Comparison of ENCODE assay signal across 8 cellular contexts in genomic region chr19:45882652-45883585, GRCh38. TPM values are rescaled to one million over a fixed set of nuclear protein-coding genes. Genes with fewer than 3 reads are reported as not detected.
A peak's percentile ranks its signal among the peaks of the same experiment; 100 is the strongest.
DNase-seq lines count a peak whose midpoint lies in the region; ATAC-seq and TF ChIP-seq lines count a peak whose summit lies in the region.

No MANE protein-coding gene starts in this region.

- peaks cover 8% of the 10 kb centered on the region for H3K36me3 Mint-ChIP-seq in CD4-positive, CD25-positive, alpha-beta regulatory T cell
- H3K36me3 Mint-ChIP-seq in activated CD4-positive, alpha-beta T cell treated with anti-CD3 and anti-CD28 coated beads, Interleukin-2, amount 10 ng/mL, durations not matched to agents 24 days and 14 days (ENCODE audit: low read depth) = peaks cover 7% of the 10 kb centered on the region

- H3K4me3 ChIP-seq in CD4-positive, CD25-positive, alpha-beta regulatory T cell (ENCODE audit: low read depth, low read length) = peak overlapping the region; percentile 62
- peak overlapping the region; percentile 8 to 23 for H3K4me3 ChIP-seq in left lung

- no peaks in the 10 kb centered on the region for H3K36me3 ChIP-seq in CD4-positive, CD25-positive, alpha-beta regulatory T cell (ENCODE audit: control insufficient read depth, insufficient read depth, low read length)
- peaks cover 0 to 8% of the 10 kb centered on the region in 2 donors for H3K36me3 ChIP-seq in left lung

- TF ChIP-seq CTCF in left lung (IDR thresholded peaks at IDR 0.05) = peak; percentile 88 to 89

- intact Hi-C loops in activated CD4-positive, alpha-beta T cell treated with anti-CD3 and anti-CD28 coated beads, Interleukin-2, amount 10 ng/mL, durations not matched to agents 24 days and 14 days (cut with micrococcal nuclease) = loop anchor here (1.0 to 10.0 kb wide), 3 partner anchors 19 to 462 kb away; partner anchors contain the start of genes FOXA3 and PPP5C
- intact Hi-C loops in left lung (cut with DNase I) = no loop called here

- H3K9me3 ChIP-seq in CD4-positive, CD25-positive, alpha-beta regulatory T cell (ENCODE audit: control insufficient read depth in 2 of 2, low read length in 2 of 2) = no peaks in the 10 kb centered on the region
- no peaks in the 10 kb centered on the region for H3K9me3 ChIP-seq in left lung

- no peaks in the 10 kb centered on the region for H3K27me3 ChIP-seq in CD4-positive, CD25-positive, alpha-beta regulatory T cell (ENCODE audit: control insufficient read depth, insufficient read depth, low read length)
- H3K27me3 ChIP-seq in left lung = peaks cover 0 to 8% of the 10 kb centered on the region in 2 donors

- no peaks in the 10 kb centered on the region for H3K9me3 Mint-ChIP-seq in CD4-positive, CD25-positive, alpha-beta regulatory T cell
- no peaks in the 10 kb centered on the region for H3K9me3 Mint-ChIP-seq in activated CD4-positive, alpha-beta T cell treated with anti-CD3 and anti-CD28 coated beads, Interleukin-2, amount 10 ng/mL, durations not matched to agents 24 days and 14 days

- no peak overlapping the region for H3K27ac ChIP-seq in CD4-positive, CD25-positive, alpha-beta regulatory T cell (ENCODE audit: insufficient read depth, low read length, poor library complexity, severe bottlenecking)
- peak overlapping the region; percentile 9 to 48 for H3K27ac ChIP-seq in left lung

- peaks cover 10% of the 10 kb centered on the region for H3K27me3 Mint-ChIP-seq in CD4-positive, CD25-positive, alpha-beta regulatory T cell
- no peaks in the 10 kb centered on the region for H3K27me3 Mint-ChIP-seq in activated CD4-positive, alpha-beta T cell treated with anti-CD3 and anti-CD28 coated beads, Interleukin-2, amount 10 ng/mL, durations not matched to agents 24 days and 14 days

- peak; percentile 68 to 89 (median 80) for DNase-seq in CD4-positive, CD25-positive, alpha-beta regulatory T cell
- DNase-seq in NCI-H510A treated with DMSO at 0.1 percent for 48 hours (lab: John Stamatoyannopoulos, UW) (peak; percentile 84), dermis blood vessel endothelial cell (peak; percentile 95), left lung (peak; percentile 82 to 94)
- DNase-seq in activated CD4-positive, alpha-beta T cell treated with anti-CD3 and anti-CD28 coated beads, Interleukin-2, amount 10 ng/mL, durations not matched to agents 24 days and 14 days = peak; percentile 96
- peak; percentile 68 for DNase-seq in stimulated activated CD4-positive, alpha-beta T cell treated with anti-CD3 and anti-CD28 coated beads, Interleukin-2, amount 100 ng/mL, for 4 hours (ENCODE audit: low read depth)

- ATAC-seq in CD4-positive, CD25-positive, alpha-beta regulatory T cell (ENCODE audit: low read depth in 2 of 2) = peak; percentile 26 to 31
- ATAC-seq in GM21825 (IDR thresholded peaks at IDR 0.05; ENCODE audit: unreplicated experiment) = peak; percentile 30
- peak; percentile 68 for ATAC-seq in left lung
- no peak for ATAC-seq in GM19395 (IDR thresholded peaks at IDR 0.05; ENCODE audit: unreplicated experiment)

- peaks cover 0 to 35% (median 20%) of the 10 kb centered on the region in 4 donors for H3K4me1 Mint-ChIP-seq in CD4-positive, CD25-positive, alpha-beta regulatory T cell
- peaks cover 29% of the 10 kb centered on the region for H3K4me1 Mint-ChIP-seq in activated CD4-positive, alpha-beta T cell treated with anti-CD3 and anti-CD28 coated beads, Interleukin-2, amount 10 ng/mL, durations not matched to agents 24 days and 14 days

- H3K27ac Mint-ChIP-seq in CD4-positive, CD25-positive, alpha-beta regulatory T cell = peak overlapping the region in 2 of 3 donors; percentile 36 to 95
- peak overlapping the region; percentile 3 for H3K27ac Mint-ChIP-seq in activated CD4-positive, alpha-beta T cell treated with anti-CD3 and anti-CD28 coated beads, Interleukin-2, amount 10 ng/mL, durations not matched to agents 24 days and 14 days

- peaks cover 43% of the 10 kb centered on the region for H3K4me1 ChIP-seq in CD4-positive, CD25-positive, alpha-beta regulatory T cell (ENCODE audit: control insufficient read depth, insufficient read depth, low read length, poor library complexity, severe bottlenecking)
- peaks cover 31 to 40% of the 10 kb centered on the region in 2 donors for H3K4me1 ChIP-seq in left lung

- peak overlapping the region; percentile 72 to 94 (median 85) for H3K4me3 Mint-ChIP-seq in CD4-positive, CD25-positive, alpha-beta regulatory T cell
- peak overlapping the region; percentile 65 for H3K4me3 Mint-ChIP-seq in activated CD4-positive, alpha-beta T cell treated with anti-CD3 and anti-CD28 coated beads, Interleukin-2, amount 10 ng/mL, durations not matched to agents 24 days and 14 days

RNA-seq across cellular contexts. Expression of gene IRF2BP1, which starts 3.0 kb away (rescaled TPM):
- 21.2 TPM for total RNA-seq in CD4-positive, CD25-positive, alpha-beta regulatory T cell
- polyA plus RNA-seq in CD4-positive, CD25-positive, alpha-beta regulatory T cell = 1 to 10 TPM; 4.5 to 6.4 (median 5.4) TPM
- total RNA-seq in activated CD4-positive, alpha-beta T cell treated with anti-CD3 and anti-CD28 coated beads, Interleukin-2, amount 10 ng/mL, durations not matched to agents 24 days and 14 days = 18.5 and 18.9 TPM in 2 replicates
- total RNA-seq in dermis blood vessel endothelial cell (31.6 and 32.7 TPM in 2 replicates), left lung (10 to 100 TPM; 18.0 to 20.3 TPM)

RNA-seq across cellular contexts. Expression of gene FOXA3, which starts 18.8 kb away (rescaled TPM):
- total RNA-seq in CD4-positive, CD25-positive, alpha-beta regulatory T cell = not detected
- not detected for polyA plus RNA-seq in CD4-positive, CD25-positive, alpha-beta regulatory T cell
- 0.23 TPM in 1 of 2 replicates, not detected in the other for total RNA-seq in activated CD4-positive, alpha-beta T cell treated with anti-CD3 and anti-CD28 coated beads, Interleukin-2, amount 10 ng/mL, durations not matched to agents 24 days and 14 days
- total RNA-seq in dermis blood vessel endothelial cell = 0.14 TPM in 1 of 2 replicates, not detected in the other
- total RNA-seq in left lung = 1 to 10 TPM in 1 of 2 donors, under 1 TPM in 1; 0.45 to 1.6 TPM

RNA-seq across cellular contexts. Expression of gene MYPOP, which starts 19.5 kb away (rescaled TPM):
- 8.7 TPM for total RNA-seq in CD4-positive, CD25-positive, alpha-beta regulatory T cell
- under 1 TPM in 3 of 4 donors, not detected in 1; 0.17 to 0.44 (median 0.20) TPM for polyA plus RNA-seq in CD4-positive, CD25-positive, alpha-beta regulatory T cell
- 5.5 and 5.9 TPM in 2 replicates for total RNA-seq in activated CD4-positive, alpha-beta T cell treated with anti-CD3 and anti-CD28 coated beads, Interleukin-2, amount 10 ng/mL, durations not matched to agents 24 days and 14 days
- total RNA-seq in dermis blood vessel endothelial cell (1.4 and 2.7 TPM in 2 replicates), left lung (1 to 10 TPM; 7.2 to 8.7 TPM)

RNA-seq across cellular contexts. Expression of gene SYMPK, which starts 20.0 kb away (rescaled TPM):
- 87.6 TPM for total RNA-seq in CD4-positive, CD25-positive, alpha-beta regulatory T cell
- polyA plus RNA-seq in CD4-positive, CD25-positive, alpha-beta regulatory T cell = 10 to 100 TPM in 2 of 4 donors, 1 to 10 TPM in 2; 5.0 to 13.0 (median 8.6) TPM
- total RNA-seq in activated CD4-positive, alpha-beta T cell treated with anti-CD3 and anti-CD28 coated beads, Interleukin-2, amount 10 ng/mL, durations not matched to agents 24 days and 14 days = 124 and 131 TPM in 2 replicates
- total RNA-seq in dermis blood vessel endothelial cell (32.7 and 55.1 TPM in 2 replicates), left lung (10 to 100 TPM; 69.0 to 69.3 TPM)

RNA-seq across cellular contexts. Expression of gene NANOS2, which starts 31.7 kb away (rescaled TPM):
- total RNA-seq in CD4-positive, CD25-positive, alpha-beta regulatory T cell = not detected
- polyA plus RNA-seq in CD4-positive, CD25-positive, alpha-beta regulatory T cell = not detected
- not detected in 2 replicates for total RNA-seq in activated CD4-positive, alpha-beta T cell treated with anti-CD3 and anti-CD28 coated beads, Interleukin-2, amount 10 ng/mL, durations not matched to agents 24 days and 14 days
- total RNA-seq in dermis blood vessel endothelial cell (not detected in 2 replicates), left lung (not detected)
